In genomic region chr7:108848486-108848885, GRCh38 we compare ENCODE assay signal across 24 cellular contexts.
"Had no signal": no experiment of that assay in that cellular context is flagged by ENCODE, and none has a peak within 500 bp of the region (broad histone marks: within the 10 kb centered on the region; RNA-seq: fewer than 3 reads in every experiment).

No MANE protein-coding gene starts in this region.

- H3K36me3 Mint-ChIP-seq: immature natural killer cell; mesothelial cell of epicardium; naive B cell; naive thymus-derived CD8-positive, alpha-beta T cell had no signal

- H3K4me1 Mint-ChIP-seq: immature natural killer cell; naive B cell; naive thymus-derived CD8-positive, alpha-beta T cell had no signal

- H3K4me3 Mint-ChIP-seq: dendritic cell treated with granulocyte-macrophage colony-stimulating factor and Interleukin-4, amounts not matched to agents 40 ng/mL and 50 ng/mL, for 4 days; effector memory CD8-positive, alpha-beta T cell; immature natural killer cell; mesothelial cell of epicardium; naive B cell; naive thymus-derived CD8-positive, alpha-beta T cell had no signal

- H3K9me3 Mint-ChIP-seq: dendritic cell treated with granulocyte-macrophage colony-stimulating factor and Interleukin-4, amounts not matched to agents 40 ng/mL and 50 ng/mL, for 4 days; mesothelial cell of epicardium; naive thymus-derived CD8-positive, alpha-beta T cell had no signal

- H3K27ac Mint-ChIP-seq: dendritic cell treated with granulocyte-macrophage colony-stimulating factor and Interleukin-4, amounts not matched to agents 40 ng/mL and 50 ng/mL, for 4 days; effector memory CD8-positive, alpha-beta T cell; immature natural killer cell; mesothelial cell of epicardium; naive thymus-derived CD8-positive, alpha-beta T cell had no signal

- H3K4me1 ChIP-seq: colonic mucosa, foreskin keratinocyte, gastroesophageal sphincter, heart left ventricle, left ventricle myocardium inferior, lower lobe of right lung had no signal

- H3K4me3 ChIP-seq: colonic mucosa, esophagus muscularis mucosa, gastroesophageal sphincter, heart left ventricle, hepatocyte, left ventricle myocardium inferior, lower lobe of right lung, mucosa of descending colon had no signal

- H3K79me2 ChIP-seq: hepatocyte had no signal

- DNase-seq: colonic mucosa; cortex of kidney; effector CD8-positive, alpha-beta T cell; effector memory CD8-positive, alpha-beta T cell; foreskin keratinocyte; heart left ventricle; hypothalamus; immature natural killer cell; islet precursor cell; kidney; kidney glomerular epithelial cell; left colon; left ventricle myocardium inferior; lower lobe of right lung; mesenchymal stem cell; mucosa of descending colon; naive B cell; naive thymus-derived CD8-positive, alpha-beta T cell had no signal

- H3K27me3 Mint-ChIP-seq: dendritic cell treated with granulocyte-macrophage colony-stimulating factor and Interleukin-4, amounts not matched to agents 40 ng/mL and 50 ng/mL, for 4 days; effector memory CD8-positive, alpha-beta T cell had no signal

- H2AFZ ChIP-seq: hepatocyte had no signal

- H3K36me3 ChIP-seq: colonic mucosa, esophagus muscularis mucosa, gastroesophageal sphincter, heart left ventricle, left ventricle myocardium inferior, lower lobe of right lung had no signal

- H3K27me3 ChIP-seq: colonic mucosa, esophagus muscularis mucosa, foreskin keratinocyte, gastroesophageal sphincter, heart left ventricle, hepatocyte had no signal

- H3K4me2 ChIP-seq: hepatocyte had no signal

- H3K9me3 ChIP-seq: colonic mucosa, esophagus muscularis mucosa, gastroesophageal sphincter, heart left ventricle, left ventricle myocardium inferior, lower lobe of right lung, mucosa of descending colon had no signal

- ATAC-seq: effector memory CD8-positive, alpha-beta T cell; foreskin keratinocyte; gastroesophageal sphincter; heart left ventricle; left colon; left lobe of liver; lower lobe of right lung; mucosa of descending colon; naive thymus-derived CD8-positive, alpha-beta T cell had no signal

- H3K27ac ChIP-seq: colonic mucosa, esophagus muscularis mucosa, foreskin keratinocyte, gastroesophageal sphincter, heart left ventricle, hepatocyte, left ventricle myocardium inferior, lower lobe of right lung had no signal
